22 cellular contexts compared by ENCODE assay signal in genomic region chr15:62584301-62585235, GRCh38.
"Had no signal": no experiment of that assay in that cellular context is flagged by ENCODE, and none has a peak within 500 bp of the region (broad histone marks: within the 10 kb centered on the region; RNA-seq: fewer than 3 reads in every experiment).

No MANE protein-coding gene starts in this region.

- ATAC-seq: activated CD8-positive, alpha-beta T cell treated with anti-CD3 and anti-CD28 coated beads, Interleukin-2, amount 10 ng/mL, durations not matched to agents 7 days and 5 days; activated naive CD4-positive, alpha-beta T cell treated with anti-CD3 and anti-CD28 coated beads, Interleukin-2, amount 50 U/mL, for 72 hours; left colon; natural killer cell; stimulated activated naive CD8-positive, alpha-beta T cell treated with anti-CD3 and anti-CD28 coated beads, Interleukin-15, Interleukin-2, amounts not matched to agents 100 U/mL and 50 U/mL, for 24 hours had no signal

- H3K36me3 ChIP-seq: brain microvascular endothelial cell had no signal

- DNase-seq: activated CD4-positive, alpha-beta T cell treated with anti-CD3 and anti-CD28 coated beads, Interleukin-2, amount 10 ng/mL, durations not matched to agents 24 days and 14 days; activated CD4-positive, CD25-positive, alpha-beta regulatory T cell; activated CD8-positive, alpha-beta memory T cell treated with anti-CD3 and anti-CD28 coated beads, Interleukin-2, amount 50 U/mL, for 4 hours; activated CD8-positive, alpha-beta T cell treated with anti-CD3 and anti-CD28 coated beads, Interleukin-2, amount 10 ng/mL, durations not matched to agents 7 days and 5 days; activated effector memory CD4-positive, alpha-beta T cell treated with anti-CD3 and anti-CD28 coated beads, Interleukin-2, amount 50 U/mL, for 16 hours; activated T-cell treated with anti-CD3 and anti-CD28 coated beads, Interleukin-2, amount 50 U/mL, for 48 hours; amygdala; brain microvascular endothelial cell; effector memory CD4-positive, alpha-beta T cell; foreskin fibroblast; head of caudate nucleus; left colon; mesenchymal stem cell; natural killer cell; nucleus accumbens; posterior cingulate gyrus; stimulated activated CD4-positive, alpha-beta T cell treated with anti-CD3 and anti-CD28 coated beads, Interleukin-4, amount 100 ng/mL, for 4 hours; stimulated activated CD8-positive, alpha-beta memory T cell treated with anti-CD3 and anti-CD28 coated beads, Interleukin-4, amount 100 ng/mL, for 48 hours; stimulated activated naive CD8-positive, alpha-beta T cell treated with anti-CD3 and anti-CD28 coated beads, Interleukin-15, Interleukin-2, amounts not matched to agents 100 U/mL and 50 U/mL, for 24 hours; SW 1271 had no signal

- H3K27me3 ChIP-seq: brain microvascular endothelial cell had no signal

- H3K4me3 ChIP-seq: smooth muscle cell had no signal

- H3K27ac ChIP-seq: brain microvascular endothelial cell had no signal
